In the genomic region with DNA sequence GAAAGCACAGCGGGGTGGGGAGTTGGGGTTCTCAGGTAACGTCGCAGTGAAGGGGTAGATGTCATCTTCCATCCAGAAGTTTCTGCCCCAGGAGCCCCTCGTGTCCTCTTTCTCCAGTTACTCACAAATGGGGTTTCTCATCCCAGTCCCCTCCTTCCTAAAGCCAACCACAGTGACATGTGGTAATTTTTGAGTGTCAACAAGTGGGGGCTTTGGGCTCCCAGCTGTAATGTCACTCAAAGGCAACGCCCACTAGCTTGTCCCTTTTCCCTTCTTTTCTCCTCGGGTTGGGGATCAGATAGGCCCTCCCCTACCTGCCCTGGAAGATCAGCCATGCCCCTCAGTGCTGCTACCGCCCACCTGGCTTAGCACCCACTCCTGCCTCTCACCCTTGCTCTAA, we compare ENCODE assay signal across 27 cellular contexts. TPM values are rescaled to one million over a fixed set of nuclear protein-coding genes. Genes with fewer than 3 reads are reported as not detected.
"Had no signal": no experiment of that assay in that cellular context is flagged by ENCODE, and none has a peak within 500 bp of the region (broad histone marks: within the 10 kb centered on the region; RNA-seq: fewer than 3 reads in every experiment).

No MANE protein-coding gene starts in this region.

- H3K9me3 ChIP-seq: left ventricle myocardium inferior, pancreas, prostate gland, uterus had no signal

- H3K4me3 ChIP-seq: left ventricle myocardium inferior, lung, pancreas, prostate gland, smooth muscle cell, tibial nerve, uterus had no signal

- FAIRE-seq: islet of Langerhans, pancreas had no signal

- H3K4me1 ChIP-seq: left ventricle myocardium inferior, pancreas, prostate gland, tibial nerve, uterus had no signal

- H3K27me3 ChIP-seq: uterus had no signal

- H3K4me3 Mint-ChIP-seq: mesothelial cell of epicardium; naive B cell; natural killer cell; stimulated activated memory B cell treated with anti-CD40 and anti-IgM and Interleukin-4, amounts not matched to agents 10 μg/mL and 1 μg/mL and 100 μg/mL, for 72 hours; stimulated activated naive CD8-positive, alpha-beta T cell treated with anti-CD3 and anti-CD28 coated beads, Interleukin-15, amount 100 ng/mL, for 72 hours; type B pancreatic cell had no signal

- H3K4me1 Mint-ChIP-seq: naive B cell; natural killer cell; stimulated activated memory B cell treated with anti-CD40 and anti-IgM and Interleukin-4, amounts not matched to agents 10 μg/mL and 1 μg/mL and 100 μg/mL, for 72 hours; stimulated activated naive CD8-positive, alpha-beta T cell treated with anti-CD3 and anti-CD28 coated beads, Interleukin-15, amount 100 ng/mL, for 72 hours had no signal

- DNase-seq: hippocampal formation; left ventricle myocardium inferior; mesendoderm; naive B cell; natural killer cell; pancreas; posterior cingulate gyrus; retina; right cardiac atrium; stimulated activated CD4-positive, alpha-beta T cell treated with anti-CD3 and anti-CD28 coated beads, Interleukin-1b, Interleukin-23, amount 100 ng/mL, for 48 hours; stimulated activated CD4-positive, alpha-beta T cell treated with anti-CD3 and anti-CD28 coated beads, Interleukin-2, amount 100 ng/mL, for 48 hours; stimulated activated CD4-positive, alpha-beta T cell treated with anti-CD3 and anti-CD28 coated beads, Interleukin-4, amount 100 ng/mL, for 4 hours; stimulated activated CD8-positive, alpha-beta memory T cell treated with anti-CD3 and anti-CD28 coated beads, Interleukin-4, amount 100 ng/mL, for 48 hours; stimulated activated naive CD4-positive, alpha-beta T cell treated with Interleukin-2 at 50 U/mL for 16 hours; stimulated activated naive CD8-positive, alpha-beta T cell treated with anti-CD3 and anti-CD28 coated beads, Interleukin-15, amount 100 ng/mL, for 72 hours; substantia nigra; uterus had no signal

- H3K9me3 Mint-ChIP-seq: natural killer cell; stimulated activated memory B cell treated with anti-CD40 and anti-IgM and Interleukin-4, amounts not matched to agents 10 μg/mL and 1 μg/mL and 100 μg/mL, for 72 hours had no signal

- H3K36me3 Mint-ChIP-seq: natural killer cell; stimulated activated memory B cell treated with anti-CD40 and anti-IgM and Interleukin-4, amounts not matched to agents 10 μg/mL and 1 μg/mL and 100 μg/mL, for 72 hours had no signal

- H3K36me3 ChIP-seq: left ventricle myocardium inferior, pancreas, prostate gland, tibial nerve, uterus had no signal

- H3K27ac Mint-ChIP-seq: mesothelial cell of epicardium; natural killer cell; stimulated activated memory B cell treated with anti-CD40 and anti-IgM and Interleukin-4, amounts not matched to agents 10 μg/mL and 1 μg/mL and 100 μg/mL, for 72 hours; stimulated activated naive CD8-positive, alpha-beta T cell treated with anti-CD3 and anti-CD28 coated beads, Interleukin-15, amount 100 ng/mL, for 72 hours had no signal

- H3K27ac ChIP-seq: left ventricle myocardium inferior, pancreas, prostate gland, tibial nerve, uterus had no signal

RNA-seq across cellular contexts. Expression of a gene that starts 14.4 kb away (rescaled TPM):
- total RNA-seq: natural killer cell, omental fat pad, temporal lobe, tibial nerve had no signal
